8 cellular contexts compared by ENCODE assay signal in genomic region chr12:47079894-47080724, GRCh38. TPM values are rescaled to one million over a fixed set of nuclear protein-coding genes. Genes with fewer than 3 reads are reported as not detected.
A peak's percentile ranks its signal among the peaks of the same experiment; 100 is the strongest.
DNase-seq lines count a peak whose midpoint lies in the region; ATAC-seq lines count a peak whose summit lies in the region.

AMIGO2 (minus strand) TSS chr12:47079959; CDS start chr12:47079002, 957 bp downstream.

- peak within 1 kb of the TSS; percentile 61 for H3K4me3 ChIP-seq in GM08714 (ENCODE audit: low read length)
- peak within 1 kb of the TSS; percentile 78 for H3K4me3 ChIP-seq in SJSA1
- peak within 1 kb of the TSS; percentile 89 for H3K4me3 ChIP-seq in adipocyte (ENCODE audit: low read length)

- intact Hi-C loops in left ventricle myocardium superior (cut with micrococcal nuclease), result no loop called here
- intact Hi-C loops in posterior vena cava (cut with DNase I), result no loop called here

- H3K36me3 ChIP-seq in SJSA1, result peaks cover 12% of the 10 kb centered on the region
- H3K36me3 ChIP-seq in adipocyte (ENCODE audit: control insufficient read depth, insufficient read depth, low read length, severe bottlenecking), result no peaks in the 10 kb centered on the region

- H3K9me3 ChIP-seq in SJSA1 (replicated peaks) (no peaks in the 10 kb centered on the region), adipocyte (ENCODE audit: control insufficient read depth, low read length) (no peaks in the 10 kb centered on the region)

- H3K4me1 ChIP-seq in SJSA1 (replicated peaks), result peaks cover 65% of the 10 kb centered on the region
- H3K4me1 ChIP-seq in adipocyte (ENCODE audit: control insufficient read depth, insufficient read depth, low read length), result peaks cover 41% of the 10 kb centered on the region

- DNase-seq in SJSA1 (ENCODE audit: low read depth in 1 of 2, low spot score in 2 of 2) (peak; percentile 62 to 79), adipocyte (ENCODE audit: low read depth) (peak; percentile 53), left ventricle myocardium superior (peak; percentile 58), posterior vena cava (ENCODE audit: low spot score) (peak; percentile 87), SKM-1 (lab: John Stamatoyannopoulos, UW; ENCODE audit: unreplicated experiment) (no peak)

- H3K9ac ChIP-seq in adipocyte (ENCODE audit: low read length), result peak within 1 kb of the TSS; percentile 82

- H3K27ac ChIP-seq in SJSA1, result peak within 1 kb of the TSS; percentile 68

- H3K27me3 ChIP-seq in SJSA1 (replicated peaks) (no peaks in the 10 kb centered on the region), adipocyte (replicated peaks; ENCODE audit: control insufficient read depth, insufficient read depth, low read length) (peaks cover 25% of the 10 kb centered on the region)

- ATAC-seq in HG02840 (IDR thresholded peaks at IDR 0.05; ENCODE audit: low FRiP score, unreplicated experiment) (peak; percentile 26), left ventricle myocardium superior (peak; percentile 68), GM18873 (IDR thresholded peaks at IDR 0.05; ENCODE audit: low FRiP score, unreplicated experiment) (no peak)

RNA-seq across cellular contexts. Expression of gene AMIGO2, which starts in this region (rescaled TPM):
- total RNA-seq in SJSA1 (2014; rRNA removed; shearing (Covaris generic)), result 19.0 and 19.3 TPM in 2 replicates
- total RNA-seq in left ventricle myocardium superior, result 2.1 TPM
- 10 to 100 TPM; 19.7 to 38.1 TPM for total RNA-seq in posterior vena cava
